3 cellular contexts compared by ENCODE assay signal in the genomic region with DNA sequence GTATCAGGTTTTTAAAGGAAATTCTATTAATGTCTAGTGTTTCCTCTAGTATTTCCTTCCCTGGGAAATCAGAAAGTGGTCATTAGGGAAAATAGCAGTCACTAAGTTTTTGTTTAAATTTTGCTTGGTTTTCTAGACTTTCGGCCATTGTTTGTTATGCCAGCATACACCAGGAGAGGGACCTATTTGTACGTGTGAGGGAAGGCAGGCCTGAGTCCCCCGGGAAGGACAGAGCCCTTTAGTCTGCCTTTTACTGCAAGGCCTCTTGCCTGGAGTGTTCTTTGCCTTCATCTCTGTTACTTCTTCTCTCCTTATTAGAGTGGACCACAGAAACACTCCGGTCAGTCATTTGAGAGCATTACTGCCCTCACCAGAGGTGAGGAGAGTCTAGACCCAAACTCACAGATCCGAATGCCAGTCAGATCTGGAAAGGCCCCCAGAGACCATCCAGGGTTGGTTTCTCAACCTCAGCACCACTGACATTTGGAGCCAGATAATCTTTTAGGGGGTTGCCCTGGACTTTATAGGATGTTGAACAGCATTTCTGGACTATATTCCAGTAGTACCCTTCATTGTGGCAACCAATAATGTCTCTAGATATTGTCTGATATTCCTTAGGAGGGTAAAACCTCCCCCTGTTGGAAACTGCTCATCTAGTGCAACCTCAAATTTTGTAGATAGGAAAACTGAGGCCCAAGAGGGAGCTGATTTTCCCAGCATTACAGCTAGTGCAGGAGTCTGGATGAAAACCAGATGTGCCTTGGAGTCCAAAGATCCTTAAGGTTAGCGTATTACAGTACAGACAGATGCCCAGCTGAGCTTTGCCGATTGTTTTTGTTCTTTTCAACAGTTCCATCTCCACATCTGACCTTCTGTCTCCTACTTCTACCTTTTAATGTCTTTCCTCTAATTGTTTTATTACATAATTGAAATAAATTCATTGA.
TF ChIP-seq lines count a peak whose summit lies in the region.

No MANE protein-coding gene starts in this region.

TF ChIP-seq in A549, 52 proteins besides CTCF, POLR2A, EP300 and RAD21:
- TF ChIP-seq PHF8 (IDR thresholded peaks at IDR 0.05; ENCODE audit: borderline replicate concordance, low read depth), result no peak
- peak; percentile 86 for TF ChIP-seq SMC3 (IDR thresholded peaks at IDR 0.05)

TF ChIP-seq in HCT116, 20 proteins besides CTCF, POLR2A, EP300 and RAD21 (continued from another document):
- TF ChIP-seq YY1 (IDR thresholded peaks at IDR 0.05; ENCODE audit: extremely low read depth, insufficient replicate concordance, low read depth, low read length), result peak; percentile 59

TF ChIP-seq in GM12878, 131 proteins besides CTCF, POLR2A, EP300 and RAD21:
- TF ChIP-seq YY1 (IDR thresholded peaks at IDR 0.05; ENCODE audit: low read depth, low read length), result 0 out of 2 replicates have a peak, but pooled peaks have one; percentile 28
- TF ChIP-seq BRCA1 (IDR thresholded peaks at IDR 0.05; ENCODE audit: low read depth, low read length), result no peak
TF ChIP-seq in GM12878: peak in this region for 1.
